Comparison of ENCODE assay signal across 9 cellular contexts in the genomic region with DNA sequence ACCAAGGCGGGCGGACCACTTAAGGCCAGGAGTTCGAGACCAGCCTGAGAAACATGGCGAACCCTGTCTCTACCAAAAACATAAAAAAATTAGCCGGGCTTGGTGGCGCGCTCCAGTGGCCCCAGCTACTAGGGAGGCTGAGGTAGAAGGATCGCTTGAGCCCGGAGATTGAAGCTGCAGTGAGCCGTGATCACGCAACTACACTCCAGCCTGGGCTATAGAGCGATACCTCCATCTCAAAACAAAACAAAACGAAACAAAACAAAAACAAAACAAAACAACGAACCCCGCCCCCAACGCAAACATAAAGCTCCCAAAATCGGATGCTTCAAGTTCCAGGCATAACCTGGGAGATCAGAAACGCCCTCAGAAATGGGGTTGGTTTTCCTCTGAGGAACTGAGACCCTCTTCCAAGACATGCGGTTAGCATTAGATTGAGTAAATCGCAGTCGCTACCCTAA. TPM values are rescaled to one million over a fixed set of nuclear protein-coding genes. Genes with fewer than 3 reads are reported as not detected.
A peak's percentile ranks its signal among the peaks of the same experiment; 100 is the strongest.
DNase-seq lines count a peak whose midpoint lies in the region; ATAC-seq, FAIRE-seq and TF ChIP-seq lines count a peak whose summit lies in the region.
"Had no signal": no experiment of that assay in that cellular context is flagged by ENCODE, and none has a peak within 500 bp of the region (broad histone marks: within the 10 kb centered on the region; RNA-seq: fewer than 3 reads in every experiment).

No MANE protein-coding gene starts in this region.

- no peak overlapping the region for H4K91ac ChIP-seq in H1 (replicated peaks; ENCODE audit: insufficient read length, low read length)

- H3K9ac ChIP-seq in OCI-LY1 (ENCODE audit: low read length) (peak overlapping the region; percentile 64), H1 (replicated peaks in 1 of 4; ENCODE audit: extremely low read depth in 1 of 4, low read depth in 3 of 4, low read length in 3 of 4) (peak overlapping the region in 3 of 4 experiments; percentile 52 to 87 (median 66); a peak in 6 of 7 replicates), neural progenitor cell (no peak overlapping the region)

- H4K5ac ChIP-seq in H1 (ENCODE audit: insufficient read length, low read depth, low read length), result no peak overlapping the region

- H3K27me3 Mint-ChIP-seq in CD4-positive, CD25-positive, alpha-beta regulatory T cell, result no peaks in the 10 kb centered on the region
- peaks cover 2% of the 10 kb centered on the region for H3K27me3 Mint-ChIP-seq in neural progenitor cell (ENCODE audit: insufficient read depth, low read depth)

- H3K36me3 ChIP-seq in CD4-positive, CD25-positive, alpha-beta regulatory T cell (ENCODE audit: control insufficient read depth, insufficient read depth, low read length), result peaks cover 3% of the 10 kb centered on the region
- H3K36me3 ChIP-seq in OCI-LY1 (ENCODE audit: insufficient read depth, low read length) (0 out of 2 replicates have a peak, but pooled peaks cover 5% of the 10 kb centered on the region), H1 (ENCODE audit: control insufficient read depth in 2 of 4, insufficient read depth in 4 of 4, low read length in 3 of 4) (no peaks in the 10 kb centered on the region; a peak in 1 of 8 replicates), neural progenitor cell (no peaks in the 10 kb centered on the region)

- no peaks in the 10 kb centered on the region; the same call in 1 of the 2 replicates for H3K79me1 ChIP-seq in H1 (ENCODE audit: low read depth, low read length)

- peaks cover 28 to 56% (median 46%) of the 10 kb centered on the region in 4 donors for H3K4me1 Mint-ChIP-seq in CD4-positive, CD25-positive, alpha-beta regulatory T cell
- peaks cover 34% of the 10 kb centered on the region for H3K4me1 Mint-ChIP-seq in neural progenitor cell

- peaks cover 4% of the 10 kb centered on the region; the same call in 1 of the 2 replicates for H3K23me2 ChIP-seq in H1 (ENCODE audit: low read depth, low read length)

- ATAC-seq in CD4-positive, CD25-positive, alpha-beta regulatory T cell (ENCODE audit: low read depth in 2 of 2), result no peak
- no peak for ATAC-seq in GM18909 (IDR thresholded peaks at IDR 0.05; ENCODE audit: poor library complexity, unreplicated experiment)

- POLR2A ChIA-PET in H1 (lab: Charles Lee; ENCODE audit: partially characterized antibody), result interaction anchor here (1.1 to 8.4 kb wide), 6 partner anchors 11 to 56 kb away, joined by 4 to 144 read pairs (median 8); a partner anchor contains a TSS

- no peaks in the 10 kb centered on the region for H4K20me1 ChIP-seq in OCI-LY1 (ENCODE audit: insufficient read depth, low read length)
- peaks cover 2 to 4% of the 10 kb centered on the region in 2 experiments for H4K20me1 ChIP-seq in H1 (replicated peaks in 1 of 2; ENCODE audit: control insufficient read depth in 1 of 2, insufficient read depth in 2 of 2, low read length in 2 of 2)
- peaks cover 33% of the 10 kb centered on the region for H4K20me1 ChIP-seq in neural progenitor cell (ENCODE audit: low read depth)

- no peak overlapping the region for H2BK20ac ChIP-seq in H1 (ENCODE audit: low read length)

- peak overlapping the region; percentile 95 for H2BK5ac ChIP-seq in H1 (ENCODE audit: low read depth, low read length)

- H2BK12ac ChIP-seq in H1 (ENCODE audit: low read depth, low read length), result peak overlapping the region; percentile 96; the same call in 1 of the 2 replicates

- no peaks in the 10 kb centered on the region for H3K9me3 Mint-ChIP-seq in CD4-positive, CD25-positive, alpha-beta regulatory T cell
- H3K9me3 Mint-ChIP-seq in neural progenitor cell, result no peaks in the 10 kb centered on the region

- no peak overlapping the region for H3K4ac ChIP-seq in H1 (replicated peaks; ENCODE audit: insufficient read length, low read depth, low read length)

- H3K4me2 ChIP-seq in OCI-LY1 (ENCODE audit: low read length), result peak overlapping the region; percentile 68
- H3K4me2 ChIP-seq in H1 (ENCODE audit: insufficient read depth in 1 of 2, low read depth in 2 of 2, low read length in 2 of 2), result peak overlapping the region; percentile 67 to 68
- peak overlapping the region; percentile 67 for H3K4me2 ChIP-seq in neural progenitor cell

- peaks cover 11% of the 10 kb centered on the region for H3K36me3 Mint-ChIP-seq in CD4-positive, CD25-positive, alpha-beta regulatory T cell
- no peaks in the 10 kb centered on the region for H3K36me3 Mint-ChIP-seq in neural progenitor cell

- no peak overlapping the region for H3K14ac ChIP-seq in H1 (ENCODE audit: insufficient read length)

- peak overlapping the region; percentile 81 to 96 (median 92) for H3K4me3 Mint-ChIP-seq in CD4-positive, CD25-positive, alpha-beta regulatory T cell
- H3K4me3 Mint-ChIP-seq in neural progenitor cell, result peak overlapping the region; percentile 90

- 0 out of 2 replicates have a peak overlapping the region, but pooled peaks have one; percentile 19 for H2AK5ac ChIP-seq in H1 (ENCODE audit: low read depth, low read length)

- no peak for FAIRE-seq in H1 (lab: Jason Lieb, UNC)

- no peaks in the 10 kb centered on the region for H3K27me3 ChIP-seq in CD4-positive, CD25-positive, alpha-beta regulatory T cell (ENCODE audit: control insufficient read depth, insufficient read depth, low read length)
- H3K27me3 ChIP-seq in OCI-LY1 (ENCODE audit: insufficient read depth, low read length) (no peaks in the 10 kb centered on the region), H1 (replicated peaks in 1 of 4; ENCODE audit: control insufficient read depth in 3 of 4, extremely low read depth in 1 of 4, insufficient read depth in 3 of 4, low read length in 3 of 4) (no peaks in the 10 kb centered on the region), neural progenitor cell (no peaks in the 10 kb centered on the region)

- TF ChIP-seq RAD21 in H1 (IDR thresholded peaks at IDR 0.05 in 1 of 2, conservative IDR thresholded peaks at IDR 0.05 in 1 of 2; ENCODE audit: low read depth in 2 of 2, low read length in 2 of 2), result no peak

- peak overlapping the region; percentile 63 for H3K4me3 ChIP-seq in CD4-positive, CD25-positive, alpha-beta regulatory T cell (ENCODE audit: low read depth, low read length)
- H3K4me3 ChIP-seq in OCI-LY1 (ENCODE audit: low read depth, low read length, poor library complexity, severe bottlenecking) (peak overlapping the region; percentile 83), H1 (ENCODE audit: extremely low read depth in 1 of 4, insufficient read depth in 2 of 4, low read depth in 3 of 4, low read length in 4 of 4) (peak overlapping the region; percentile 40 to 100 (median 52)), neural progenitor cell (peak overlapping the region; percentile 46)

- peak overlapping the region; percentile 98 to 99 (median 99) for H3K27ac Mint-ChIP-seq in CD4-positive, CD25-positive, alpha-beta regulatory T cell
- H3K27ac Mint-ChIP-seq in neural progenitor cell, result peak overlapping the region; percentile 100

- H3K27ac ChIP-seq in CD4-positive, CD25-positive, alpha-beta regulatory T cell (ENCODE audit: insufficient read depth, low read length, poor library complexity, severe bottlenecking), result peak overlapping the region; percentile 91
- H3K27ac ChIP-seq in OCI-LY1 (ENCODE audit: low read depth, low read length, poor library complexity, severe bottlenecking) (peak overlapping the region; percentile 44), H1 (ENCODE audit: low read depth, low read length) (peak overlapping the region; percentile 84), neural progenitor cell (peak overlapping the region; percentile 65)

- CTCF ChIA-PET in H1 (lab: Charles Lee; ENCODE audit: partially characterized antibody), result interaction anchor here (0.6 to 2.3 kb wide), 10 partner anchors 10 to 155 kb away, joined by 3 to 29 read pairs (median 4); no protein-coding TSS in a partner anchor

- H3K4me1 ChIP-seq in CD4-positive, CD25-positive, alpha-beta regulatory T cell (ENCODE audit: control insufficient read depth, insufficient read depth, low read length, poor library complexity, severe bottlenecking), result peaks cover 17% of the 10 kb centered on the region
- H3K4me1 ChIP-seq in OCI-LY1 (ENCODE audit: insufficient read depth, low read length, severe bottlenecking) (peaks cover 40% of the 10 kb centered on the region), H1 (replicated peaks in 1 of 4; ENCODE audit: control insufficient read depth in 3 of 4, insufficient read depth in 4 of 4, low read length in 3 of 4) (peaks cover 0 to 2% (median 0%) of the 10 kb centered on the region in 4 experiments; a peak in 3 of 7 replicates), neural progenitor cell (peaks cover 16% of the 10 kb centered on the region)

- H3K9me3 ChIP-seq in CD4-positive, CD25-positive, alpha-beta regulatory T cell (ENCODE audit: control insufficient read depth in 2 of 2, low read length in 2 of 2), result no peaks in the 10 kb centered on the region
- no peaks in the 10 kb centered on the region for H3K9me3 ChIP-seq in OCI-LY1 (ENCODE audit: low read length)
- H3K9me3 ChIP-seq in H1 (ENCODE audit: insufficient read depth in 2 of 2, low read depth in 1 of 2, low read length in 1 of 2), result no peaks in the 10 kb centered on the region
- no peaks in the 10 kb centered on the region for H3K9me3 ChIP-seq in neural progenitor cell (ENCODE audit: low read depth)

- 80% methylated on average over 21 of the region's 21 CpGs; no CpG with 5 or more reads in 1 of the 2 experiments for WGBS in H1 (ENCODE audit: extremely low coverage in 1 of 2, insufficient coverage in 1 of 2, insufficient read length in 1 of 2, insufficient replicate concordance in 2 of 2, low coverage in 1 of 2, low lambda C conversion rate in 2 of 2, missing lambda C conversion rate in 1 of 2), 2 experiments

- no peak overlapping the region for H3K23ac ChIP-seq in H1 (ENCODE audit: insufficient read length)

- H2BK15ac ChIP-seq in H1 (ENCODE audit: low read length), result no peak overlapping the region

- no peak for TF ChIP-seq CTCF in OCI-LY1 (IDR thresholded peaks at IDR 0.05; ENCODE audit: low read length)
- no peak for TF ChIP-seq CTCF in H1 (IDR thresholded peaks at IDR 0.05; ENCODE audit: control extremely low read depth in 1 of 3, insufficient read depth in 1 of 3, low read depth in 1 of 3, low read length in 3 of 3)
- TF ChIP-seq CTCF in neural progenitor cell (IDR thresholded peaks at IDR 0.05), result no peak

- TF ChIP-seq POLR2A in H1 (IDR thresholded peaks at IDR 0.05; ENCODE audit: control extremely low read depth in 1 of 2, low read depth in 2 of 2, low read length in 2 of 2), result no peak

- H3K56ac ChIP-seq in H1 (replicated peaks; ENCODE audit: insufficient read length, low read depth, low read length), result no peak overlapping the region

- no peak overlapping the region for H2BK120ac ChIP-seq in H1 (replicated peaks; ENCODE audit: low read depth, low read length)

- 0 out of 3 replicates have a peak, but pooled peaks of 1 of the 2 experiments have one; percentile 51 for TF ChIP-seq EP300 in H1 (IDR thresholded peaks at IDR 0.05; ENCODE audit: borderline replicate concordance in 1 of 2, low read depth in 2 of 2, low read length in 2 of 2)

- H2AFZ ChIP-seq in OCI-LY1 (ENCODE audit: low read length) (no peak overlapping the region), H1 (ENCODE audit: low read length) (0 out of 2 replicates have a peak overlapping the region, but pooled peaks have one; percentile 10), neural progenitor cell (replicated peaks) (peak overlapping the region; percentile 43)

- no peaks in the 10 kb centered on the region for H3K9me2 ChIP-seq in OCI-LY1 (ENCODE audit: low read depth, low read length)

- no peak for DNase-seq in CD4-positive, CD25-positive, alpha-beta regulatory T cell
- no peak for DNase-seq in H1 (ENCODE audit: low read depth in 1 of 2, low spot score in 2 of 2)
- no peak for DNase-seq in neural progenitor cell (ENCODE audit: low spot score)
- DNase-seq in NK-92 (lab: John Stamatoyannopoulos, UW; ENCODE audit: unreplicated experiment), result no peak
- DNase-seq in GM19238 (ENCODE audit: insufficient read length, low spot score), result no peak
- DNase-seq in NCI-H2196 treated with DMSO at 0.1 percent for 48 hours (lab: John Stamatoyannopoulos, UW; ENCODE audit: unreplicated experiment), result no peak

- H3F3A ChIP-seq in OCI-LY1 (ENCODE audit: insufficient read depth, low read length) (no peaks in the 10 kb centered on the region), neural progenitor cell (ENCODE audit: low read depth) (peaks cover 25% of the 10 kb centered on the region)

- peak overlapping the region; percentile 88; the same call in 1 of the 2 replicates for H4K8ac ChIP-seq in H1 (ENCODE audit: extremely low read depth, insufficient read depth, low read length)

- H3K18ac ChIP-seq in H1 (ENCODE audit: extremely low read depth, low read length), result 0 out of 2 replicates have a peak overlapping the region, but pooled peaks have one; percentile 13

- peaks cover 37% of the 10 kb centered on the region for H3K79me2 ChIP-seq in OCI-LY1 (ENCODE audit: insufficient read depth, low read length)
- peaks cover 13 to 38% of the 10 kb centered on the region in 2 experiments; a peak in 3 of 4 replicates for H3K79me2 ChIP-seq in H1 (ENCODE audit: control insufficient read depth in 1 of 2, insufficient read depth in 2 of 2, low read length in 2 of 2)
- peaks cover 39% of the 10 kb centered on the region for H3K79me2 ChIP-seq in neural progenitor cell (ENCODE audit: low read depth)

RNA-seq across cellular contexts. Expression of a gene that starts 0.6 kb away (rescaled TPM):
- total RNA-seq in CD4-positive, CD25-positive, alpha-beta regulatory T cell, result 1.5 TPM
- polyA plus RNA-seq in CD4-positive, CD25-positive, alpha-beta regulatory T cell, result 1 to 10 TPM; 2.8 to 9.4 (median 6.3) TPM
- 6.8 and 7.9 TPM in 2 replicates for total RNA-seq in H1 (2021; fragmentation: NEBNext Ultra II Directional; extraction: Animal tissue kit (Norgen Biotek cat#: 25700))
- polyA plus RNA-seq in H1 (2011; rRNA removed), result 6.0 and 7.7 TPM in 2 replicates
- polyA plus RNA-seq in H1 (2011; cell fraction: cytosol; rRNA removed), result 10.9 TPM
- polyA plus RNA-seq in H1 (2011; cell fraction: nucleus; rRNA removed), result 5.4 TPM
- polyA plus RNA-seq in H1 (2012, experiment 1 of 2), result 6.4 to 10.3 TPM (median 7.4 TPM) in 4 replicates
- 3.5 TPM for polyA plus RNA-seq in H1 (2012, experiment 2 of 2)
- 4.0 TPM for polyA plus RNA-seq in H1 (2013, experiment 1 of 2)
- polyA plus RNA-seq in H1 (2013, experiment 2 of 2), result 4.6 TPM
- polyA minus RNA-seq in H1 (2011; rRNA and poly(A)+ RNA removed), result 6.8 and 15.9 TPM in 2 replicates
- 6.4 TPM for polyA minus RNA-seq in H1 (2011; cell fraction: cytosol; rRNA and poly(A)+ RNA removed)
- 6.6 TPM for polyA minus RNA-seq in H1 (2011; cell fraction: nucleus; rRNA and poly(A)+ RNA removed)
- total RNA-seq in neural progenitor cell (ENCODE audit: low replicate concordance), result 10.5 and 15.0 TPM in 2 replicates

RNA-seq across cellular contexts. Expression of a gene that starts 0.9 kb away (rescaled TPM):
- total RNA-seq in CD4-positive, CD25-positive, alpha-beta regulatory T cell, result 272 TPM
- polyA plus RNA-seq in CD4-positive, CD25-positive, alpha-beta regulatory T cell, result 10 to 100 TPM; 14.0 to 27.2 (median 20.5) TPM
- 107 and 108 TPM in 2 replicates for total RNA-seq in H1 (2021; fragmentation: NEBNext Ultra II Directional; extraction: Animal tissue kit (Norgen Biotek cat#: 25700))
- polyA plus RNA-seq in H1 (2011; rRNA removed), result 101 and 137 TPM in 2 replicates
- polyA plus RNA-seq in H1 (2011; cell fraction: cytosol; rRNA removed), result 96.5 TPM
- 241 TPM for polyA plus RNA-seq in H1 (2011; cell fraction: nucleus; rRNA removed)
- 79.6 to 115 TPM (median 109 TPM) in 4 replicates for polyA plus RNA-seq in H1 (2012, experiment 1 of 2)
- polyA plus RNA-seq in H1 (2012, experiment 2 of 2), result 40.6 TPM
- polyA plus RNA-seq in H1 (2013, experiment 1 of 2), result 44.4 TPM
- 40.8 TPM for polyA plus RNA-seq in H1 (2013, experiment 2 of 2)
- polyA minus RNA-seq in H1 (2011; rRNA and poly(A)+ RNA removed), result 194 and 208 TPM in 2 replicates
- polyA minus RNA-seq in H1 (2011; cell fraction: cytosol; rRNA and poly(A)+ RNA removed), result 97.6 TPM
- 148 TPM for polyA minus RNA-seq in H1 (2011; cell fraction: nucleus; rRNA and poly(A)+ RNA removed)
- 130 and 337 TPM in 2 replicates for total RNA-seq in neural progenitor cell (ENCODE audit: low replicate concordance)

RNA-seq across cellular contexts. Expression of a gene that starts 21.9 kb away (rescaled TPM):
- 48.5 TPM for total RNA-seq in CD4-positive, CD25-positive, alpha-beta regulatory T cell
- polyA plus RNA-seq in CD4-positive, CD25-positive, alpha-beta regulatory T cell, result 100 to 1,000 TPM in 3 of 4 donors, 10 to 100 TPM in 1; 69.2 to 116 (median 102) TPM
- 81.0 and 82.1 TPM in 2 replicates for total RNA-seq in H1 (2021; fragmentation: NEBNext Ultra II Directional; extraction: Animal tissue kit (Norgen Biotek cat#: 25700))
- polyA plus RNA-seq in H1 (2011; rRNA removed), result 160 and 164 TPM in 2 replicates
- 129 TPM for polyA plus RNA-seq in H1 (2011; cell fraction: cytosol; rRNA removed)
- 141 TPM for polyA plus RNA-seq in H1 (2011; cell fraction: nucleus; rRNA removed)
- polyA plus RNA-seq in H1 (2012, experiment 1 of 2), result 114 to 155 TPM (median 145 TPM) in 4 replicates
- polyA plus RNA-seq in H1 (2012, experiment 2 of 2), result 182 TPM
- polyA plus RNA-seq in H1 (2013, experiment 1 of 2), result 76.1 TPM
- polyA plus RNA-seq in H1 (2013, experiment 2 of 2), result 78.7 TPM
- polyA minus RNA-seq in H1 (2011; rRNA and poly(A)+ RNA removed), result 146 and 151 TPM in 2 replicates
- 98.1 TPM for polyA minus RNA-seq in H1 (2011; cell fraction: cytosol; rRNA and poly(A)+ RNA removed)
- 80.7 TPM for polyA minus RNA-seq in H1 (2011; cell fraction: nucleus; rRNA and poly(A)+ RNA removed)
- total RNA-seq in neural progenitor cell (ENCODE audit: low replicate concordance), result 41.6 and 73.2 TPM in 2 replicates

RNA-seq across cellular contexts. Expression of a gene that starts 24.5 kb away (rescaled TPM):
- not detected for total RNA-seq in CD4-positive, CD25-positive, alpha-beta regulatory T cell
- polyA plus RNA-seq in CD4-positive, CD25-positive, alpha-beta regulatory T cell, result not detected
- not detected in 2 replicates for total RNA-seq in H1 (2021; fragmentation: NEBNext Ultra II Directional; extraction: Animal tissue kit (Norgen Biotek cat#: 25700))
- 0.11 TPM in 1 of 2 replicates, not detected in the other for polyA plus RNA-seq in H1 (2011; rRNA removed)
- polyA plus RNA-seq in H1 (2011; cell fraction: cytosol; rRNA removed), result not detected
- polyA plus RNA-seq in H1 (2011; cell fraction: nucleus; rRNA removed), result not detected
- not detected in 4 replicates for polyA plus RNA-seq in H1 (2012, experiment 1 of 2)
- not detected for polyA plus RNA-seq in H1 (2012, experiment 2 of 2)
- polyA plus RNA-seq in H1 (2013, experiment 1 of 2), result not detected
- not detected for polyA plus RNA-seq in H1 (2013, experiment 2 of 2)
- not detected in 2 replicates for polyA minus RNA-seq in H1 (2011; rRNA and poly(A)+ RNA removed)
- polyA minus RNA-seq in H1 (2011; cell fraction: cytosol; rRNA and poly(A)+ RNA removed), result not detected
- polyA minus RNA-seq in H1 (2011; cell fraction: nucleus; rRNA and poly(A)+ RNA removed), result not detected
- total RNA-seq in neural progenitor cell (ENCODE audit: low replicate concordance), result not detected in 2 replicates
- total RNA-seq: omental fat pad had no signal

RNA-seq across cellular contexts. Expression of a gene that starts 31.3 kb away (rescaled TPM):
- total RNA-seq in CD4-positive, CD25-positive, alpha-beta regulatory T cell, result 46.3 TPM
- 100 to 1,000 TPM in 2 of 4 donors, 10 to 100 TPM in 2; 86.1 to 103 (median 98.4) TPM for polyA plus RNA-seq in CD4-positive, CD25-positive, alpha-beta regulatory T cell
- total RNA-seq in H1 (2021; fragmentation: NEBNext Ultra II Directional; extraction: Animal tissue kit (Norgen Biotek cat#: 25700)), result 70.0 and 74.9 TPM in 2 replicates
- polyA plus RNA-seq in H1 (2011; rRNA removed), result 66.2 and 70.4 TPM in 2 replicates
- polyA plus RNA-seq in H1 (2011; cell fraction: cytosol; rRNA removed), result 130 TPM
- 40.5 TPM for polyA plus RNA-seq in H1 (2011; cell fraction: nucleus; rRNA removed)
- 94.7 to 119 TPM (median 103 TPM) in 4 replicates for polyA plus RNA-seq in H1 (2012, experiment 1 of 2)
- 90.3 TPM for polyA plus RNA-seq in H1 (2012, experiment 2 of 2)
- polyA plus RNA-seq in H1 (2013, experiment 1 of 2), result 61.3 TPM
- polyA plus RNA-seq in H1 (2013, experiment 2 of 2), result 64.7 TPM
- polyA minus RNA-seq in H1 (2011; rRNA and poly(A)+ RNA removed), result 22.8 and 31.9 TPM in 2 replicates
- 20.6 TPM for polyA minus RNA-seq in H1 (2011; cell fraction: cytosol; rRNA and poly(A)+ RNA removed)
- polyA minus RNA-seq in H1 (2011; cell fraction: nucleus; rRNA and poly(A)+ RNA removed), result 28.0 TPM
- total RNA-seq in neural progenitor cell (ENCODE audit: low replicate concordance), result 44.7 and 45.6 TPM in 2 replicates
